ENCODE assay signal across 17 cellular contexts in genomic region chr6:111718990-111719389, GRCh38.
A peak's percentile ranks its signal among the peaks of the same experiment; 100 is the strongest.
DNase-seq lines count a peak whose midpoint lies in the region; ATAC-seq and TF ChIP-seq lines count a peak whose summit lies in the region.
"Had no signal": no experiment of that assay in that cellular context is flagged by ENCODE, and none has a peak within 500 bp of the region (broad histone marks: within the 10 kb centered on the region; RNA-seq: fewer than 3 reads in every experiment).

No MANE protein-coding gene starts in this region.

- no peaks in the 10 kb centered on the region for H4K20me1 ChIP-seq in GM23248 (ENCODE audit: insufficient read depth)

- H3K36me3 Mint-ChIP-seq in activated CD4-positive, alpha-beta T cell treated with anti-CD3 and anti-CD28 coated beads, Interleukin-2, amount 10 ng/mL, durations not matched to agents 24 days and 14 days (ENCODE audit: low read depth), result peaks cover 75% of the 10 kb centered on the region
- H3K36me3 Mint-ChIP-seq in central memory CD8-positive, alpha-beta T cell (ENCODE audit: insufficient read depth), result peaks cover 61% of the 10 kb centered on the region
- H3K36me3 Mint-ChIP-seq in nephron (ENCODE audit: low read depth), result peaks cover 48% of the 10 kb centered on the region

- H3K9me3 Mint-ChIP-seq in activated CD4-positive, alpha-beta T cell treated with anti-CD3 and anti-CD28 coated beads, Interleukin-2, amount 10 ng/mL, durations not matched to agents 24 days and 14 days, result peaks cover 3% of the 10 kb centered on the region
- H3K9me3 Mint-ChIP-seq in central memory CD8-positive, alpha-beta T cell, result no peaks in the 10 kb centered on the region
- H3K9me3 Mint-ChIP-seq in nephron, result no peaks in the 10 kb centered on the region
- H3K9me3 Mint-ChIP-seq: activated B cell treated with CpG ODN at 0.5 μM for 24 hours; stimulated activated memory B cell treated with anti-CD40 and anti-IgM and Interleukin-4, amounts not matched to agents 10 μg/mL and 1 μg/mL and 100 μg/mL, for 72 hours had no signal

- no peaks in the 10 kb centered on the region for H3K9me3 ChIP-seq in GM23248 (ENCODE audit: low read depth)
- H3K9me3 ChIP-seq: transverse colon had no signal

- peaks cover 54% of the 10 kb centered on the region for H3K4me1 Mint-ChIP-seq in activated CD4-positive, alpha-beta T cell treated with anti-CD3 and anti-CD28 coated beads, Interleukin-2, amount 10 ng/mL, durations not matched to agents 24 days and 14 days
- peaks cover 67% of the 10 kb centered on the region for H3K4me1 Mint-ChIP-seq in central memory CD8-positive, alpha-beta T cell
- peaks cover 50% of the 10 kb centered on the region for H3K4me1 Mint-ChIP-seq in nephron

- no peak overlapping the region for H2AFZ ChIP-seq in GM23248
- H2AFZ ChIP-seq: hepatocyte had no signal

- no peak for DNase-seq in activated CD4-positive, alpha-beta T cell treated with anti-CD3 and anti-CD28 coated beads, Interleukin-2, amount 10 ng/mL, durations not matched to agents 24 days and 14 days
- DNase-seq in activated CD4-positive, alpha-beta T cell treated with anti-CD3 and anti-CD28 coated beads for 1 hour, result no peak
- DNase-seq in GM23248 (peak; percentile 78), erythroblast (lab: John Stamatoyannopoulos, UW) (no peak)
- no peak for DNase-seq in central memory CD8-positive, alpha-beta T cell (ENCODE audit: low spot score in 2 of 2)
- DNase-seq: activated B cell treated with CpG ODN at 0.5 μM for 24 hours; kidney glomerular epithelial cell; NCI-H2081 treated with DMSO at 0.1 percent for 48 hours; NCI-H524; Right ventricle myocardium superior; stimulated activated CD4-positive, alpha-beta T cell treated with anti-CD3 and anti-CD28 coated beads, Interleukin-12 subunit alpha, Interleukin-12 subunit beta, amount 100 ng/mL, for 4 hours; transverse colon had no signal

- peak overlapping the region; percentile 19 for H3K27ac Mint-ChIP-seq in activated CD4-positive, alpha-beta T cell treated with anti-CD3 and anti-CD28 coated beads, Interleukin-2, amount 10 ng/mL, durations not matched to agents 24 days and 14 days
- peak overlapping the region; percentile 71 for H3K27ac Mint-ChIP-seq in central memory CD8-positive, alpha-beta T cell (ENCODE audit: low read depth)
- H3K27ac Mint-ChIP-seq in nephron, result peak overlapping the region in 2 of 3 experiments; percentile 56 to 81
- H3K27ac Mint-ChIP-seq: activated B cell treated with CpG ODN at 0.5 μM for 24 hours; stimulated activated memory B cell treated with anti-CD40 and anti-IgM and Interleukin-4, amounts not matched to agents 10 μg/mL and 1 μg/mL and 100 μg/mL, for 72 hours had no signal

- 36 to 37% methylated on average over 3 of the region's 3 CpGs for WGBS in GM23248 (ENCODE audit: low coverage in 1 of 2, low lambda C conversion rate in 2 of 2, missing lambda C conversion rate in 2 of 2), 2 experiments

- no peaks in the 10 kb centered on the region for H3K27me3 Mint-ChIP-seq in activated CD4-positive, alpha-beta T cell treated with anti-CD3 and anti-CD28 coated beads, Interleukin-2, amount 10 ng/mL, durations not matched to agents 24 days and 14 days
- H3K27me3 Mint-ChIP-seq in central memory CD8-positive, alpha-beta T cell, result no peaks in the 10 kb centered on the region
- H3K27me3 Mint-ChIP-seq in nephron (ENCODE audit: low read depth), result no peaks in the 10 kb centered on the region
- H3K27me3 Mint-ChIP-seq: activated B cell treated with CpG ODN at 0.5 μM for 24 hours; stimulated activated memory B cell treated with anti-CD40 and anti-IgM and Interleukin-4, amounts not matched to agents 10 μg/mL and 1 μg/mL and 100 μg/mL, for 72 hours had no signal

- peaks cover 51% of the 10 kb centered on the region for H3F3A ChIP-seq in GM23248 (ENCODE audit: insufficient read depth)

- H3K4me1 ChIP-seq in GM23248 (ENCODE audit: insufficient read depth), result peaks cover 45% of the 10 kb centered on the region

- TF ChIP-seq CTCF in nephron (IDR thresholded peaks at IDR 0.05; ENCODE audit: unreplicated experiment in 3 of 3), result no peak

- no peaks in the 10 kb centered on the region for H3K9me2 ChIP-seq in GM23248 (ENCODE audit: insufficient read depth)

- H3K4me3 ChIP-seq in GM23248, result no peak overlapping the region
- H3K4me3 ChIP-seq: hepatocyte, transverse colon had no signal

- peaks cover 75% of the 10 kb centered on the region for H3K79me2 ChIP-seq in GM23248 (ENCODE audit: insufficient read depth)
- H3K79me2 ChIP-seq: hepatocyte had no signal

- H3K9ac ChIP-seq in GM23248, result peak overlapping the region; percentile 30

- intact Hi-C loops in activated CD4-positive, alpha-beta T cell treated with anti-CD3 and anti-CD28 coated beads, Interleukin-2, amount 10 ng/mL, durations not matched to agents 24 days and 14 days (cut with micrococcal nuclease), result no loop called here

- H3K4me2 ChIP-seq in GM23248 (ENCODE audit: unreplicated experiment), result no peak overlapping the region
- H3K4me2 ChIP-seq: hepatocyte had no signal

- 0 out of 2 replicates have a peak, but pooled peaks cover 10% of the 10 kb centered on the region for H3K36me3 ChIP-seq in GM23248 (ENCODE audit: low read depth)
- H3K36me3 ChIP-seq: transverse colon had no signal

- in situ Hi-C loops in GM23248 (cut with MboI), result loop anchor here (10.0 kb wide), 1 partner anchor 326 kb away; no protein-coding TSS in a partner anchor

- no peak overlapping the region for H3K4me3 Mint-ChIP-seq in activated CD4-positive, alpha-beta T cell treated with anti-CD3 and anti-CD28 coated beads, Interleukin-2, amount 10 ng/mL, durations not matched to agents 24 days and 14 days
- no peak overlapping the region for H3K4me3 Mint-ChIP-seq in central memory CD8-positive, alpha-beta T cell
- no peak overlapping the region for H3K4me3 Mint-ChIP-seq in nephron
- H3K4me3 Mint-ChIP-seq: activated B cell treated with CpG ODN at 0.5 μM for 24 hours; stimulated activated memory B cell treated with anti-CD40 and anti-IgM and Interleukin-4, amounts not matched to agents 10 μg/mL and 1 μg/mL and 100 μg/mL, for 72 hours had no signal

- ATAC-seq in central memory CD8-positive, alpha-beta T cell (replicated peaks; ENCODE audit: extremely low read depth, poor library complexity, severe bottlenecking), result no peak
- ATAC-seq in GM21737 (IDR thresholded peaks at IDR 0.05; ENCODE audit: unreplicated experiment), result no peak
- ATAC-seq in GM21367 (IDR thresholded peaks at IDR 0.05; ENCODE audit: unreplicated experiment), result no peak
- ATAC-seq: stimulated activated memory B cell treated with anti-CD40 and anti-IgM and Interleukin-4, amounts not matched to agents 10 μg/mL and 1 μg/mL and 100 μg/mL, for 72 hours had no signal

- H3K27ac ChIP-seq in GM23248, result peak overlapping the region; percentile 66
- H3K27ac ChIP-seq: hepatocyte, transverse colon had no signal

- H3K27me3 ChIP-seq in GM23248 (replicated peaks; ENCODE audit: insufficient read depth), result no peaks in the 10 kb centered on the region
- H3K27me3 ChIP-seq: hepatocyte, transverse colon had no signal

- TF ChIP-seq POLR2A in erythroblast (IDR thresholded peaks at IDR 0.05; ENCODE audit: low read length), result no peak

Comparison
In these comparisons a context has a peak if more than half of its experiments do, and no peak if none do; other contexts are left out.
1. H3K27ac Mint-ChIP-seq: peak in every context shown above with its lines; median percentile 71 in central memory CD8-positive, alpha-beta T cell; 68 in nephron; 19 in activated CD4-positive, alpha-beta T cell treated with anti-CD3 and anti-CD28 coated beads, Interleukin-2, amount 10 ng/mL, durations not matched to agents 24 days and 14 days.